ENCODE assay signal across 2 cellular contexts in genomic region chr9:134792627-134793026, GRCh38.
TF ChIP-seq lines count a peak whose summit lies in the region.

No MANE protein-coding gene starts in this region.

TF ChIP-seq in HepG2, 621 proteins besides CTCF, POLR2A, EP300 and RAD21:
- TF ChIP-seq MNT (IDR thresholded peaks at IDR 0.05): peak; percentile 56; the same call in 1 of the 2 replicates
- TF ChIP-seq TFE3 (CRISPR knock-in tag; IDR thresholded peaks at IDR 0.05): no peak

TF ChIP-seq in GM23338, 12 proteins besides CTCF, POLR2A, EP300 and RAD21 (continued from another document):
- no peak for TF ChIP-seq EZH2 (IDR thresholded peaks at IDR 0.05; ENCODE audit: low read depth, unreplicated experiment)
- TF ChIP-seq EZH2phosphoT487 (IDR thresholded peaks at IDR 0.05; ENCODE audit: unreplicated experiment): no peak
- TF ChIP-seq ETS1 (IDR thresholded peaks at IDR 0.05): no peak
- TF ChIP-seq ZNF462 (CRISPR knock-in tag; IDR thresholded peaks at IDR 0.05): no peak
- TF ChIP-seq POLR2AphosphoS5 (IDR thresholded peaks at IDR 0.05; ENCODE audit: low read depth): no peak
- no peak for TF ChIP-seq ZNF114 (CRISPR knock-in tag; IDR thresholded peaks at IDR 0.05)
- no peak for TF ChIP-seq NANOG (IDR thresholded peaks at IDR 0.05; ENCODE audit: borderline replicate concordance)
- no peak for TF ChIP-seq REST (IDR thresholded peaks at IDR 0.05; ENCODE audit: unreplicated experiment)
- no peak for TF ChIP-seq JUNB (IDR thresholded peaks at IDR 0.05; ENCODE audit: unreplicated experiment)
- no peak for TF ChIP-seq CREB1 (CRISPR knock-in tag; IDR thresholded peaks at IDR 0.05; ENCODE audit: low read depth)
- no peak for TF ChIP-seq ZNF331 (CRISPR knock-in tag; IDR thresholded peaks at IDR 0.05; ENCODE audit: low read depth)
